Comparison of ENCODE assay signal across 18 cellular contexts in genomic region chr22:39026509-39027150, GRCh38. TPM values are rescaled to one million over a fixed set of nuclear protein-coding genes. Genes with fewer than 3 reads are reported as not detected.
DNase-seq lines count a peak whose midpoint lies in the region; ATAC-seq lines count a peak whose summit lies in the region.
"Had no signal": no experiment of that assay in that cellular context is flagged by ENCODE, and none has a peak within 500 bp of the region (broad histone marks: within the 10 kb centered on the region; RNA-seq: fewer than 3 reads in every experiment).

No MANE protein-coding gene starts in this region.

- no peaks in the 10 kb centered on the region for H3K9me3 ChIP-seq in HAP-1
- H3K9me3 ChIP-seq: mucosa of descending colon, right lobe of liver, SJSA1 had no signal

- DNase-seq in activated naive CD4-positive, alpha-beta T cell treated with anti-CD3 and anti-CD28 coated beads for 36 hours, result no peak
- DNase-seq in activated naive CD4-positive, alpha-beta T cell (lab: John Stamatoyannopoulos, UW), result no peak
- no peak for DNase-seq in HAP-1 (ENCODE audit: low spot score in 2 of 2)
- DNase-seq: activated CD4-positive, alpha-beta T cell treated with anti-CD3 and anti-CD28 coated beads for 48 hours; left colon; mucosa of descending colon; NCI-H1930; NCI-H510A treated with DMSO at 0.1 percent for 48 hours; right lobe of liver; stimulated activated CD4-positive, alpha-beta T cell treated with anti-CD3 and anti-CD28 coated beads, Interleukin-1b, Interleukin-23, amount 100 ng/mL, for 48 hours; T1000 had no signal

- no peaks in the 10 kb centered on the region for H3K4me1 ChIP-seq in HAP-1
- H3K4me1 ChIP-seq: right lobe of liver had no signal

- H3K27ac Mint-ChIP-seq in activated naive CD4-positive, alpha-beta T cell treated with anti-CD3 and anti-CD28 coated beads for 36 hours, result peak overlapping the region; percentile 63
- H3K27ac Mint-ChIP-seq in activated naive CD8-positive, alpha-beta T cell, result peak overlapping the region; percentile 76
- H3K27ac Mint-ChIP-seq in stimulated activated memory B cell treated with anti-CD40 and anti-IgM and Interleukin-4, amounts not matched to agents 10 μg/mL and 1 μg/mL and 100 μg/mL, for 72 hours, result peak overlapping the region; percentile 80

- no peaks in the 10 kb centered on the region for H3K27me3 Mint-ChIP-seq in activated naive CD4-positive, alpha-beta T cell treated with anti-CD3 and anti-CD28 coated beads for 36 hours (ENCODE audit: low read depth)
- H3K27me3 Mint-ChIP-seq in activated naive CD8-positive, alpha-beta T cell, result no peaks in the 10 kb centered on the region
- no peaks in the 10 kb centered on the region for H3K27me3 Mint-ChIP-seq in stimulated activated memory B cell treated with anti-CD40 and anti-IgM and Interleukin-4, amounts not matched to agents 10 μg/mL and 1 μg/mL and 100 μg/mL, for 72 hours

- no peak overlapping the region for H3K4me3 Mint-ChIP-seq in activated naive CD4-positive, alpha-beta T cell treated with anti-CD3 and anti-CD28 coated beads for 36 hours
- no peak overlapping the region for H3K4me3 Mint-ChIP-seq in activated naive CD8-positive, alpha-beta T cell
- no peak overlapping the region for H3K4me3 Mint-ChIP-seq in stimulated activated memory B cell treated with anti-CD40 and anti-IgM and Interleukin-4, amounts not matched to agents 10 μg/mL and 1 μg/mL and 100 μg/mL, for 72 hours

- H3K4me3 ChIP-seq in HAP-1, result no peak overlapping the region
- H3K4me3 ChIP-seq: mucosa of descending colon, right lobe of liver, SJSA1 had no signal

- no peak for ATAC-seq in stimulated activated memory B cell treated with anti-CD40 and anti-IgM and Interleukin-4, amounts not matched to agents 10 μg/mL and 1 μg/mL and 100 μg/mL, for 72 hours
- no peak for ATAC-seq in GM18520 (IDR thresholded peaks at IDR 0.05; ENCODE audit: unreplicated experiment)
- ATAC-seq: left colon, mucosa of descending colon had no signal

- intact Hi-C loops in activated naive CD4-positive, alpha-beta T cell treated with anti-CD3 and anti-CD28 coated beads for 36 hours (cut with micrococcal nuclease), result no loop called here

- in situ Hi-C loops in HAP-1 (cut with MboI; ENCODE audit: low sequenced_read_pairs), result no loop called here

- H3K27me3 ChIP-seq in HAP-1 (ENCODE audit: low read depth), result no peaks in the 10 kb centered on the region
- H3K27me3 ChIP-seq: right lobe of liver, SJSA1 had no signal

- no peaks in the 10 kb centered on the region for H3K36me3 ChIP-seq in HAP-1 (replicated peaks)
- H3K36me3 ChIP-seq: right lobe of liver, SJSA1 had no signal

- no peaks in the 10 kb centered on the region for H3K9me3 Mint-ChIP-seq in activated naive CD4-positive, alpha-beta T cell treated with anti-CD3 and anti-CD28 coated beads for 36 hours
- no peaks in the 10 kb centered on the region for H3K9me3 Mint-ChIP-seq in activated naive CD8-positive, alpha-beta T cell (ENCODE audit: low read depth)
- H3K9me3 Mint-ChIP-seq in stimulated activated memory B cell treated with anti-CD40 and anti-IgM and Interleukin-4, amounts not matched to agents 10 μg/mL and 1 μg/mL and 100 μg/mL, for 72 hours, result no peaks in the 10 kb centered on the region

- peaks cover 48% of the 10 kb centered on the region for H3K4me1 Mint-ChIP-seq in activated naive CD4-positive, alpha-beta T cell treated with anti-CD3 and anti-CD28 coated beads for 36 hours (ENCODE audit: low read depth)
- H3K4me1 Mint-ChIP-seq in activated naive CD8-positive, alpha-beta T cell (ENCODE audit: low read depth), result peaks cover 49% of the 10 kb centered on the region
- peaks cover 58% of the 10 kb centered on the region for H3K4me1 Mint-ChIP-seq in stimulated activated memory B cell treated with anti-CD40 and anti-IgM and Interleukin-4, amounts not matched to agents 10 μg/mL and 1 μg/mL and 100 μg/mL, for 72 hours

- peaks cover 10% of the 10 kb centered on the region for H3K36me3 Mint-ChIP-seq in activated naive CD4-positive, alpha-beta T cell treated with anti-CD3 and anti-CD28 coated beads for 36 hours (ENCODE audit: low read depth)
- peaks cover 3% of the 10 kb centered on the region for H3K36me3 Mint-ChIP-seq in activated naive CD8-positive, alpha-beta T cell
- H3K36me3 Mint-ChIP-seq in stimulated activated memory B cell treated with anti-CD40 and anti-IgM and Interleukin-4, amounts not matched to agents 10 μg/mL and 1 μg/mL and 100 μg/mL, for 72 hours, result peaks cover 49% of the 10 kb centered on the region

- CTCF ChIA-PET in activated naive CD4-positive, alpha-beta T cell treated with anti-CD3 and anti-CD28 coated beads for 36 hours (lab: Charles Lee), result no interaction called here

RNA-seq across cellular contexts. Expression of gene APOBEC3D, which starts 5.7 kb away (rescaled TPM):
- 10 to 100 TPM; 18.8 to 19.5 TPM for total RNA-seq in activated naive CD4-positive, alpha-beta T cell treated with anti-CD3 and anti-CD28 coated beads for 36 hours
- total RNA-seq: cerebellum, HT-29 had no signal

RNA-seq across cellular contexts. Expression of gene APOBEC3C, which starts 12.6 kb away (rescaled TPM):
- 10 to 100 TPM; 71.5 to 74.1 TPM for total RNA-seq in activated naive CD4-positive, alpha-beta T cell treated with anti-CD3 and anti-CD28 coated beads for 36 hours

RNA-seq across cellular contexts. Expression of gene APOBEC3F, which starts 14.0 kb away (rescaled TPM):
- 10 to 100 TPM; 12.3 to 12.4 TPM for total RNA-seq in activated naive CD4-positive, alpha-beta T cell treated with anti-CD3 and anti-CD28 coated beads for 36 hours

RNA-seq across cellular contexts. Expression of gene APOBEC3B, which starts 44.5 kb away (rescaled TPM):
- 1 to 10 TPM; 5.5 to 6.0 TPM for total RNA-seq in activated naive CD4-positive, alpha-beta T cell treated with anti-CD3 and anti-CD28 coated beads for 36 hours
- total RNA-seq: cerebellum, temporal lobe had no signal

RNA-seq across cellular contexts. Expression of gene APOBEC3G, which starts 50.4 kb away (rescaled TPM):
- 10 to 100 TPM; 23.1 to 24.1 TPM for total RNA-seq in activated naive CD4-positive, alpha-beta T cell treated with anti-CD3 and anti-CD28 coated beads for 36 hours
- total RNA-seq: HT-29 had no signal
